ENCODE assay signal across 8 cellular contexts in genomic region chr1:23559136-23559984, GRCh38. TPM values are rescaled to one million over a fixed set of nuclear protein-coding genes. Genes with fewer than 3 reads are reported as not detected.
DNase-seq lines count a peak whose midpoint lies in the region; ATAC-seq and TF ChIP-seq lines count a peak whose summit lies in the region.

TSS of gene ID3 (minus strand) at chr1:23559501. CDS start at chr1:23559426, 75 bp downstream.

- H3K36me3 ChIP-seq in kidney epithelial cell (ENCODE audit: control insufficient read depth, insufficient read depth, low read length) = no peaks in the 10 kb centered on the region

- in situ Hi-C loops in GM18951 (cut with MboI; ENCODE audit: low sequenced_read_pairs, unreplicated experiment) = loop anchor here (10.0 kb wide), 1 partner anchor 55 kb away; no protein-coding TSS in a partner anchor

- TF ChIP-seq CTCF in AG09319 (IDR thresholded peaks at IDR 0.05; ENCODE audit: low read depth, low read length) (no peak), kidney epithelial cell (IDR thresholded peaks at IDR 0.05; ENCODE audit: insufficient read depth, low read length, poor library complexity, severe bottlenecking) (no peak)

- H3K27me3 ChIP-seq in kidney epithelial cell (ENCODE audit: control insufficient read depth, insufficient read depth, low read length) = no peaks in the 10 kb centered on the region

- peak; percentile 73 for ATAC-seq in HG03175 (IDR thresholded peaks at IDR 0.05; ENCODE audit: unreplicated experiment)

- H3K4me3 ChIP-seq in kidney epithelial cell (ENCODE audit: low read depth, low read length) = peak within 1 kb of the TSS; percentile 74

- TF ChIP-seq POLR2A in GM18951 (IDR thresholded peaks at IDR 0.05; ENCODE audit: extremely low read depth, insufficient read depth, insufficient read length) = peak; percentile 98

- DNase-seq in AG09319 (ENCODE audit: extremely low read depth, low read depth) (peak; percentile 94), NCI-H345 treated with DMSO at 0.1 percent for 48 hours (lab: John Stamatoyannopoulos, UW; ENCODE audit: unreplicated experiment) (peak; percentile 75), cerebellar cortex (ENCODE audit: low spot score) (peak; percentile 91), kidney epithelial cell (ENCODE audit: low read depth) (peak; percentile 84)
- peak; percentile 93 for DNase-seq in activated CD4-positive, CD25-positive, alpha-beta regulatory T cell treated with anti-CD3 and anti-CD28 coated beads, Interleukin-2, amount 50 U/mL, for 72 hours
- peak; percentile 78 to 87 for DNase-seq in stimulated activated CD4-positive, alpha-beta T cell treated with anti-CD3 and anti-CD28 coated beads, Interleukin-15, amount 100 ng/mL, for 48 hours (ENCODE audit: low read depth in 2 of 2)

RNA-seq across cellular contexts. Expression of gene ID3, which starts in this region (rescaled TPM):
- total RNA-seq in kidney epithelial cell = 76.6 and 77.5 TPM in 2 replicates

Comparison
In these comparisons a context has a peak if more than half of its experiments do, and no peak if none do; other contexts are left out.
1. Peak in every context shown above with its lines: DNase-seq, ATAC-seq and H3K4me3 ChIP-seq.